ENCODE assay signal across 8 cellular contexts in genomic region chr18:46167971-46168370, GRCh38.
DNase-seq lines count a peak whose midpoint lies in the region; ATAC-seq and TF ChIP-seq lines count a peak whose summit lies in the region.

No MANE protein-coding gene starts in this region.

- TF ChIP-seq CTCF in OCI-LY7 (conservative IDR thresholded peaks at IDR 0.05; ENCODE audit: low read length) = no peak
- TF ChIP-seq CTCF in gastrocnemius medialis (IDR thresholded peaks at IDR 0.05 in 4 of 5, conservative IDR thresholded peaks at IDR 0.05 in 1 of 5) = no peak

- no TSS peak for BruUV-seq in OCI-LY7 (replicated peaks; lab: Mats Ljungman, UMichigan)

- no peaks in the 10 kb centered on the region for H3K9me3 Mint-ChIP-seq in immature natural killer cell

- ATAC-seq in GM19043 (IDR thresholded peaks at IDR 0.05; ENCODE audit: low read depth, unreplicated experiment) (peak; percentile 97), HG02885 (IDR thresholded peaks at IDR 0.05; ENCODE audit: poor library complexity, unreplicated experiment) (peak; percentile 93), gastrocnemius medialis (no peak)

- in situ Hi-C loops in gastrocnemius medialis (cut with MboI; ENCODE audit: low sequenced_read_pairs in 4 of 4) = loop anchor here in 1 of 4 donors (25.0 kb wide), 1 partner anchor 344 kb away; no protein-coding TSS in a partner anchor

- H3K27me3 Mint-ChIP-seq in immature natural killer cell (ENCODE audit: low read depth in 3 of 3) = peaks cover 3 to 4% (median 4%) of the 10 kb centered on the region in 3 donors

- H3K4me3 ChIP-seq in OCI-LY7 (ENCODE audit: low read depth, low read length, poor library complexity, severe bottlenecking) (peak overlapping the region; percentile 24), gastrocnemius medialis (no peak overlapping the region)

- POLR2A ChIA-PET in OCI-LY7 (lab: Charles Lee) = interaction anchor here (1.6 kb wide), 1 partner anchor 15 kb away, joined by 4 read pairs; no protein-coding TSS in a partner anchor

- H3K27ac Mint-ChIP-seq in immature natural killer cell = peak overlapping the region in 4 of 6 donors; percentile 13 to 49 (median 20)

- no peaks in the 10 kb centered on the region for H3K36me3 Mint-ChIP-seq in immature natural killer cell

- H3K4me3 Mint-ChIP-seq in immature natural killer cell = peak overlapping the region; percentile 52 to 83 (median 80)

- DNase-seq in OCI-LY7 (ENCODE audit: low spot score) = peak; percentile 88
- peak in 2 of 3 donors; percentile 11 to 12 for DNase-seq in immature natural killer cell
- no peak for DNase-seq in NCI-H1417 treated with DMSO at 0.1 percent for 48 hours (lab: John Stamatoyannopoulos, UW)
- DNase-seq in foreskin melanocyte = no peak
- DNase-seq in hepatic stellate cell (ENCODE audit: low spot score) = no peak
- DNase-seq in gastrocnemius medialis = no peak

- no peak for TF ChIP-seq POLR2A in gastrocnemius medialis (IDR thresholded peaks at IDR 0.05)

- H3K27ac ChIP-seq in OCI-LY7 (ENCODE audit: low read depth, low read length, poor library complexity, severe bottlenecking) = peak overlapping the region; percentile 62
- H3K27ac ChIP-seq in gastrocnemius medialis = no peak overlapping the region

- H3K9me2 ChIP-seq in OCI-LY7 (ENCODE audit: insufficient read depth, low read length) = no peaks in the 10 kb centered on the region

- H3K36me3 ChIP-seq in OCI-LY7 (ENCODE audit: insufficient read depth, low read length) (no peaks in the 10 kb centered on the region), gastrocnemius medialis (no peaks in the 10 kb centered on the region)

- CTCF ChIA-PET in OCI-LY7 (lab: Charles Lee; ENCODE audit: unreplicated experiment) = no interaction called here

- H2AFZ ChIP-seq in OCI-LY7 (ENCODE audit: low read length) = peak overlapping the region; percentile 67; the same call in 1 of the 2 replicates

- intact Hi-C loops in OCI-LY7 (cut with micrococcal nuclease; ENCODE audit: unreplicated experiment) (no loop called here), gastrocnemius medialis (cut with DNase I; ENCODE audit: low total_unique reads) (no loop called here)

- peaks cover 11 to 15% of the 10 kb centered on the region in 2 donors for H3K4me1 Mint-ChIP-seq in immature natural killer cell

- H3K27me3 ChIP-seq in gastrocnemius medialis = no peaks in the 10 kb centered on the region

- no peaks in the 10 kb centered on the region for H3K79me2 ChIP-seq in OCI-LY7 (ENCODE audit: insufficient read depth, low read depth, low read length)

- H4K20me1 ChIP-seq in OCI-LY7 (ENCODE audit: insufficient read depth, low read length) = no peaks in the 10 kb centered on the region

- no peaks in the 10 kb centered on the region for H3K9me3 ChIP-seq in OCI-LY7 (ENCODE audit: low read length)
- H3K9me3 ChIP-seq in gastrocnemius medialis = no peaks in the 10 kb centered on the region

- peaks cover 34% of the 10 kb centered on the region for H3K4me1 ChIP-seq in OCI-LY7 (ENCODE audit: insufficient read depth, low read length, poor library complexity, severe bottlenecking)
- peaks cover under 1 to 4% of the 10 kb centered on the region in 2 donors for H3K4me1 ChIP-seq in gastrocnemius medialis

- H3K4me2 ChIP-seq in OCI-LY7 (ENCODE audit: low read length) = peak overlapping the region; percentile 78

Comparison
In these comparisons a context has a peak if more than half of its experiments do, and no peak if none do; other contexts are left out.
1. ATAC-seq: peak in GM19043 (single experiment) and HG02885 (single experiment); none in gastrocnemius medialis (0 of 2).
2. DNase-seq: peak in OCI-LY7 (single experiment) and immature natural killer cell (2 of 3); none in NCI-H1417 treated with DMSO at 0.1 percent for 48 hours (single experiment), foreskin melanocyte (single experiment), hepatic stellate cell (single experiment) and gastrocnemius medialis (0 of 2).